In genomic region chr14:89618821-89619551, GRCh38 we compare ENCODE assay signal across 7 cellular contexts.
DNase-seq lines count a peak whose midpoint lies in the region; ATAC-seq lines count a peak whose summit lies in the region.

No MANE protein-coding gene starts in this region.

- in situ Hi-C loops in T47D (cut with HindIII; ENCODE audit: low pct_unique_long_range_greater_than_20kb, low sequenced_read_pairs) = no loop called here

- no peaks in the 10 kb centered on the region for H3K9me3 ChIP-seq in skeletal muscle tissue (ENCODE audit: control insufficient read depth in 3 of 3, low read length in 3 of 3)

- peak overlapping the region; percentile 80 for H3K27ac ChIP-seq in skeletal muscle tissue (ENCODE audit: low read depth, low read length)

- ATAC-seq in GM18502 (IDR thresholded peaks at IDR 0.05; ENCODE audit: poor library complexity, unreplicated experiment) (peak; percentile 65), HG02623 (IDR thresholded peaks at IDR 0.05; ENCODE audit: unreplicated experiment) (peak; percentile 63)

- H3K9ac ChIP-seq in skeletal muscle tissue (ENCODE audit: low read depth in 1 of 3, low read length in 3 of 3) = peak overlapping the region; percentile 82 to 92 (median 90)

- H3K4me1 ChIP-seq in skeletal muscle tissue (ENCODE audit: control insufficient read depth in 3 of 3, insufficient read depth in 3 of 3, low read length in 3 of 3) = peaks cover 13 to 22% (median 17%) of the 10 kb centered on the region in 3 donors

- peak overlapping the region; percentile 80 to 90 (median 87) for H3K4me3 ChIP-seq in skeletal muscle tissue (ENCODE audit: low read length in 3 of 3)

- no peaks in the 10 kb centered on the region for H3K36me3 ChIP-seq in skeletal muscle tissue (ENCODE audit: control insufficient read depth in 3 of 3, insufficient read depth in 3 of 3, low read length in 3 of 3)

- H3K27me3 ChIP-seq in skeletal muscle tissue (ENCODE audit: control insufficient read depth in 3 of 3, insufficient read depth in 3 of 3, low read length in 3 of 3) = no peaks in the 10 kb centered on the region

- DNase-seq in NCI-H1105 treated with DMSO at 0.1 percent for 48 hours (lab: John Stamatoyannopoulos, UW) (peak; percentile 58), UCSD-AML1 (lab: John Stamatoyannopoulos, UW; ENCODE audit: unreplicated experiment) (peak; percentile 84), T47D (ENCODE audit: low read depth in 1 of 2, low spot score in 1 of 2) (peak; percentile 39 to 56), iPS-NIHi11 (ENCODE audit: low spot score) (peak; percentile 90)

Comparison
In these comparisons a context has a peak if more than half of its experiments do, and no peak if none do; other contexts are left out.
1. Peak in every context shown above with its lines: DNase-seq, ATAC-seq, H3K4me3 ChIP-seq and H3K27ac ChIP-seq.